30 cellular contexts compared by ENCODE assay signal in genomic region chr4:17132226-17132625, GRCh38.
"Had no signal": no experiment of that assay in that cellular context is flagged by ENCODE, and none has a peak within 500 bp of the region (broad histone marks: within the 10 kb centered on the region; RNA-seq: fewer than 3 reads in every experiment).

No MANE protein-coding gene starts in this region.

- H3K9me3 ChIP-seq: ascending aorta, breast epithelium, colonic mucosa, esophagus squamous epithelium had no signal

- H3K4me3 ChIP-seq: ascending aorta, breast epithelium, cardiac muscle cell, colonic mucosa, esophagus squamous epithelium had no signal

- ATAC-seq: activated CD4-positive, alpha-beta T cell treated with anti-CD3 and anti-CD28 coated beads for 36 hours; activated CD8-positive, alpha-beta memory T cell treated with anti-CD3 and anti-CD28 coated beads, Interleukin-2, amount 10 ng/mL, durations not matched to agents 7 days and 5 days; activated CD8-positive, alpha-beta T cell treated with anti-CD3 and anti-CD28 coated beads, Interleukin-2, amount 10 ng/mL, durations not matched to agents 7 days and 5 days; activated naive CD4-positive, alpha-beta T cell treated with anti-CD3 and anti-CD28 coated beads, Interleukin-2, amount 50 U/mL, for 72 hours; T-helper 17 cell had no signal

- DNase-seq: activated B cell treated with CpG ODN at 0.5 μM for 24 hours; activated CD4-positive, alpha-beta memory T cell treated with anti-CD3 and anti-CD28 coated beads for 36 hours; activated CD4-positive, alpha-beta T cell treated with anti-CD3 and anti-CD28 coated beads for 36 hours; activated CD4-positive, alpha-beta T cell treated with anti-CD3 and anti-CD28 coated beads, Interleukin-2, amount 10 ng/mL, durations not matched to agents 24 days and 14 days; activated CD4-positive, CD25-positive, alpha-beta regulatory T cell treated with anti-CD3 and anti-CD28 coated beads, Interleukin-2, amount 50 U/mL, for 72 hours; activated CD8-positive, alpha-beta memory T cell treated with anti-CD3 and anti-CD28 coated beads, Interleukin-2, amount 10 ng/mL, durations not matched to agents 7 days and 5 days; activated CD8-positive, alpha-beta memory T cell treated with anti-CD3 and anti-CD28 coated beads, Interleukin-2, amount 50 U/mL, for 4 hours; activated CD8-positive, alpha-beta T cell treated with anti-CD3 and anti-CD28 coated beads, Interleukin-2, amount 10 ng/mL, durations not matched to agents 7 days and 5 days; activated gamma-delta T cell; activated naive CD4-positive, alpha-beta T cell; activated naive CD4-positive, alpha-beta T cell treated with anti-CD3 and anti-CD28 coated beads, Interleukin-2, amount 10 ng/mL, durations not matched to agents 7 days and 5 days; activated naive CD8-positive, alpha-beta T cell treated with anti-CD3 and anti-CD28 coated beads, Interleukin-2, amount 10 ng/mL, durations not matched to agents 7 days and 5 days; activated T-cell treated with anti-CD3 and anti-CD28 coated beads, Interleukin-2, amount 50 U/mL, for 1 hour; activated T-cell treated with anti-CD3 and anti-CD28 coated beads, Interleukin-2, amount 50 U/mL, for 48 hours; central memory CD4-positive, alpha-beta T cell; cerebellar nuclear complex; colonic mucosa; effector CD8-positive, alpha-beta T cell; esophagus squamous epithelium; head of caudate nucleus; hippocampal formation; T-helper 1 cell; T-helper 17 cell; T1000; WERI-Rb-1 had no signal

- H3K27me3 ChIP-seq: ascending aorta, breast epithelium, cardiac muscle cell, colonic mucosa, esophagus squamous epithelium had no signal

- H3K36me3 ChIP-seq: ascending aorta, breast epithelium, cardiac muscle cell, colonic mucosa, esophagus squamous epithelium, WERI-Rb-1 had no signal

- H3K27ac ChIP-seq: ascending aorta, breast epithelium, cardiac muscle cell, colonic mucosa, epithelial cell of prostate, esophagus squamous epithelium, WERI-Rb-1 had no signal

- H3K4me1 ChIP-seq: ascending aorta, breast epithelium, colonic mucosa, esophagus squamous epithelium had no signal
